Comparison of ENCODE assay signal across 9 cellular contexts in the genomic region with DNA sequence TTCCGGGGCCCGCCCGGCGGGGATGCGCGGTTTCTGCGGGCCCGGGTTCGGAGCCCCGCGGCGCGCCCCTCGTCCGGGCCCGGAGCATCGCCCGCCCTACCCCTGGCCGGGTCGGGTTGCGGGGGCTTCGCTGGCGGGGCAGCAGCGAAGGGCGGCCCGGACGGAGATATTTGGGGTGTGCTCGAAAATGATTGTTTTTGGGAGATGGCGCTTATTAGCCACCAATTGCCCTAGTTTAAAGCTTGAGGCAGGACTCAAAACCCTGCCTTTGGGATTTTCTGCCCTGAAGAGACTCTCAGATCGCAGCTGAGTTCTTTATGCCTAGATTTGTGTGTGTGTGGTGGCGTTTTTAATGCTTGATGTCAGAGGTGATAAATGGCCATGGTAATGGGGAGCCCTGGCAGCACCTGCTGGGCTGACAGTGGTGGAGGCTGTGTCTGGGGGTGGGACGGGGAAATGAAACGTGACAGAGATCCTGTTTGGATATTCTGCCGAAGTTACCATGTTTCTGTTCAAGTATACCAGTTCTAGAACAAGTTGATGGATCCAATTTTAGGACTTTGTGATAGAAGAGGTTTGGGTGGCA. TPM values are rescaled to one million over a fixed set of nuclear protein-coding genes. Genes with fewer than 3 reads are reported as not detected.
DNase-seq lines count a peak whose midpoint lies in the region; ATAC-seq, FAIRE-seq and TF ChIP-seq lines count a peak whose summit lies in the region.
"Had no signal": no experiment of that assay in that cellular context is flagged by ENCODE, and none has a peak within 500 bp of the region (broad histone marks: within the 10 kb centered on the region; RNA-seq: fewer than 3 reads in every experiment).

No MANE protein-coding gene starts in this region.

- peak overlapping the region; percentile 79 for H2AFZ ChIP-seq in GM23248

- TF ChIP-seq CTCF in Caco-2 (IDR thresholded peaks at IDR 0.05; ENCODE audit: insufficient read depth in 1 of 2, low read depth in 1 of 2, low read length in 1 of 2, severe bottlenecking in 1 of 2, unreplicated experiment in 1 of 2), result no peak
- TF ChIP-seq CTCF in coronary artery (IDR thresholded peaks at IDR 0.05), result no peak

- H3K27ac Mint-ChIP-seq in Caco-2 (ENCODE audit: unreplicated experiment), result peak overlapping the region; percentile 87

- peaks cover 19% of the 10 kb centered on the region for H3K4me1 Mint-ChIP-seq in Caco-2 (ENCODE audit: low read depth, unreplicated experiment)

- no peaks in the 10 kb centered on the region for H3K9me2 ChIP-seq in GM23248 (ENCODE audit: insufficient read depth)

- WGBS in GM23248 (ENCODE audit: low coverage in 1 of 2, low lambda C conversion rate in 2 of 2, missing lambda C conversion rate in 2 of 2), 2 experiments, result 0 to 2% methylated on average over 5 to 34 of the region's 34 CpGs

- H3K27me3 ChIP-seq in Caco-2 (replicated peaks; ENCODE audit: control insufficient read depth, insufficient read depth, low read length), result no peaks in the 10 kb centered on the region
- H3K27me3 ChIP-seq in GM23248 (replicated peaks; ENCODE audit: insufficient read depth), result no peaks in the 10 kb centered on the region
- no peaks in the 10 kb centered on the region for H3K27me3 ChIP-seq in muscle layer of duodenum (ENCODE audit: low read depth, low read length)

- BruUV-seq in Caco-2 (replicated peaks; lab: Mats Ljungman, UMichigan), result no TSS peak

- H3K4me3 Mint-ChIP-seq in Caco-2 (ENCODE audit: unreplicated experiment), result peak overlapping the region; percentile 94

- in situ Hi-C loops in GM23248 (cut with MboI), result no loop called here

- H3K27ac ChIP-seq in GM23248, result no peak overlapping the region
- no peak overlapping the region for H3K27ac ChIP-seq in SK-N-MC
- peak overlapping the region; percentile 70 to 89 for H3K27ac ChIP-seq in coronary artery
- no peak overlapping the region for H3K27ac ChIP-seq in muscle layer of duodenum (ENCODE audit: low read length)

- peaks cover 4% of the 10 kb centered on the region for H4K20me1 ChIP-seq in GM23248 (ENCODE audit: insufficient read depth)

- POLR2A ChIA-PET in Caco-2 (lab: Charles Lee), result no interaction called here

- peak overlapping the region; percentile 83 for H3K4me2 ChIP-seq in GM23248 (ENCODE audit: unreplicated experiment)

- peak overlapping the region; percentile 81 for H3K9ac ChIP-seq in GM23248
- H3K9ac ChIP-seq in SK-N-MC (ENCODE audit: insufficient read length), result peak overlapping the region; percentile 71

- H3K4me1 ChIP-seq in Caco-2 (peaks cover 26% of the 10 kb centered on the region), GM23248 (ENCODE audit: insufficient read depth) (peaks cover 48% of the 10 kb centered on the region), muscle layer of duodenum (ENCODE audit: control insufficient read depth in 1 of 2, insufficient read depth in 2 of 2, low read length in 2 of 2) (peaks cover 13 to 44% of the 10 kb centered on the region in 2 donors)

- H3K4me3 ChIP-seq in Caco-2 (ENCODE audit: low read depth, low read length), result peak overlapping the region; percentile 51
- peak overlapping the region; percentile 91 for H3K4me3 ChIP-seq in GM23248
- peak overlapping the region; percentile 81 for H3K4me3 ChIP-seq in SK-N-MC
- H3K4me3 ChIP-seq in coronary artery, result peak overlapping the region; percentile 88
- H3K4me3 ChIP-seq in muscle layer of duodenum (ENCODE audit: low read depth in 1 of 2, low read length in 2 of 2), result peak overlapping the region; percentile 85 to 86

- FAIRE-seq in urothelium cell line (lab: Jason Lieb, UNC), result no peak

- H3K9me3 Mint-ChIP-seq in Caco-2 (ENCODE audit: unreplicated experiment), result no peaks in the 10 kb centered on the region

- CTCF ChIA-PET in Caco-2 (lab: Charles Lee), result interaction anchor here (0.8 to 1.6 kb wide), 4 partner anchors 29 to 77 kb away, joined by 3 to 5 read pairs (median 4); no protein-coding TSS in a partner anchor

- H3K27me3 Mint-ChIP-seq in Caco-2 (ENCODE audit: insufficient read depth, unreplicated experiment), result no peaks in the 10 kb centered on the region

- no peaks in the 10 kb centered on the region for H3K36me3 Mint-ChIP-seq in Caco-2 (ENCODE audit: insufficient read depth, unreplicated experiment)

- no peak for ATAC-seq in GM19328 (IDR thresholded peaks at IDR 0.05; ENCODE audit: unreplicated experiment)

- peaks cover 49% of the 10 kb centered on the region for H3K79me2 ChIP-seq in GM23248 (ENCODE audit: insufficient read depth)

- H3F3A ChIP-seq in GM23248 (ENCODE audit: insufficient read depth), result peaks cover 54% of the 10 kb centered on the region

- H3K9me3 ChIP-seq in Caco-2 (no peaks in the 10 kb centered on the region), GM23248 (ENCODE audit: low read depth) (no peaks in the 10 kb centered on the region), SK-N-MC (ENCODE audit: low read depth, low read length) (no peaks in the 10 kb centered on the region), muscle layer of duodenum (ENCODE audit: control insufficient read depth in 1 of 2, low read length in 2 of 2) (no peaks in the 10 kb centered on the region)

- DNase-seq in Caco-2 (peak in 1 of 2 experiments; percentile 9), GM23248 (peak; percentile 45), SK-N-MC (ENCODE audit: low read depth, low spot score) (no peak), coronary artery (ENCODE audit: low spot score) (no peak), urothelium cell line (ENCODE audit: low spot score) (peak; percentile 21), NCI-H2029 treated with DMSO at 0.1 percent for 48 hours (lab: John Stamatoyannopoulos, UW) (no peak)

- H3K36me3 ChIP-seq in Caco-2 (ENCODE audit: control insufficient read depth, insufficient read depth, low read length) (no peaks in the 10 kb centered on the region), GM23248 (ENCODE audit: low read depth) (no peaks in the 10 kb centered on the region), SK-N-MC (ENCODE audit: insufficient read depth, low read length) (no peaks in the 10 kb centered on the region), muscle layer of duodenum (ENCODE audit: control insufficient read depth in 1 of 2, insufficient read depth in 2 of 2, low read length in 2 of 2) (no peaks in the 10 kb centered on the region)

- intact Hi-C loops in Caco-2 (cut with micrococcal nuclease; ENCODE audit: unreplicated experiment), result loop anchor here (2.0 kb wide), 1 partner anchor 60 kb away; a partner anchor contains a TSS

RNA-seq across cellular contexts. Expression of a gene that starts 0.6 kb away (rescaled TPM):
- total RNA-seq in Caco-2 (2022), result 9.2 and 9.8 TPM in 2 replicates
- 12.3 and 13.7 TPM in 2 replicates for total RNA-seq in GM23248 (2014; rRNA removed; shearing (Covaris generic))
- 12.8 and 15.7 TPM in 2 replicates for polyA plus RNA-seq in GM23248 (2016; fragmentation: Nextera tagmentation; extraction: Ambion mirVana)

RNA-seq across cellular contexts. Expression of a gene that starts 44.5 kb away (rescaled TPM):
- total RNA-seq in Caco-2 (2022), result 9.1 and 9.5 TPM in 2 replicates
- 7.5 and 9.7 TPM in 2 replicates for total RNA-seq in GM23248 (2014; rRNA removed; shearing (Covaris generic))
- polyA plus RNA-seq in GM23248 (2016; fragmentation: Nextera tagmentation; extraction: Ambion mirVana), result 19.9 and 23.6 TPM in 2 replicates
- total RNA-seq: T-helper 2 cell treated with Interferon-gamma antibody and Interleukin-4, amounts not matched to agents 100 ng/mL and 5 ng/mL, for 36 hours had no signal

RNA-seq across cellular contexts. Expression of a gene that starts 58.8 kb away (rescaled TPM):
- 81.8 and 89.8 TPM in 2 replicates for total RNA-seq in Caco-2 (2022)
- total RNA-seq in GM23248 (2014; rRNA removed; shearing (Covaris generic)), result 108 and 110 TPM in 2 replicates
- polyA plus RNA-seq in GM23248 (2016; fragmentation: Nextera tagmentation; extraction: Ambion mirVana), result 119 and 126 TPM in 2 replicates

Comparison
In these comparisons a context has a peak if more than half of its experiments do, and no peak if none do; other contexts are left out.
1. DNase-seq: peak in GM23248 (single experiment) and urothelium cell line (single experiment); none in SK-N-MC (single experiment), coronary artery (single experiment) and NCI-H2029 treated with DMSO at 0.1 percent for 48 hours (single experiment).
2. H3K27ac ChIP-seq: peak in coronary artery (2 of 2); none in GM23248 (single experiment), SK-N-MC (single experiment) and muscle layer of duodenum (single experiment).
3. Peak in every context shown above with its lines, with median percentiles within 50 percentile points of each other: H3K4me3 ChIP-seq.